25 cellular contexts compared by ENCODE assay signal in genomic region chr9:130295431-130295830, GRCh38. TPM values are rescaled to one million over a fixed set of nuclear protein-coding genes. Genes with fewer than 3 reads are reported as not detected.
DNase-seq lines count a peak whose midpoint lies in the region; ATAC-seq, FAIRE-seq and TF ChIP-seq lines count a peak whose summit lies in the region.
"Had no signal": no experiment of that assay in that cellular context is flagged by ENCODE, and none has a peak within 500 bp of the region (broad histone marks: within the 10 kb centered on the region; RNA-seq: fewer than 3 reads in every experiment).

No MANE protein-coding gene starts in this region.

- TF ChIP-seq CTCF in kidney (IDR thresholded peaks at IDR 0.05; ENCODE audit: borderline replicate concordance, extremely low read depth, insufficient read depth): no peak

- H3K36me3 ChIP-seq in kidney (ENCODE audit: control insufficient read depth in 1 of 2, insufficient read depth in 2 of 2, low read length in 2 of 2) (no peaks in the 10 kb centered on the region), rectal smooth muscle tissue (ENCODE audit: control insufficient read depth, insufficient read depth, low read length) (peaks cover 5% of the 10 kb centered on the region)
- H3K36me3 ChIP-seq: BE2C; BLaER1 treated with 17β-estradiol and CSF1 and Interleukin-3, amounts not matched to agents 10 nM and 100 nM had no signal

- no peaks in the 10 kb centered on the region for H3K27me3 ChIP-seq in rectal smooth muscle tissue (ENCODE audit: control insufficient read depth, insufficient read depth, low read length)
- H3K27me3 ChIP-seq: BE2C had no signal

- H3K4me1 ChIP-seq in kidney (ENCODE audit: control insufficient read depth in 1 of 2, insufficient read depth in 1 of 2, low read depth in 1 of 2, low read length in 2 of 2) (no peaks in the 10 kb centered on the region), rectal smooth muscle tissue (ENCODE audit: control insufficient read depth, insufficient read depth, low read length) (peaks cover 3% of the 10 kb centered on the region)
- H3K4me1 ChIP-seq: A549; BE2C; BLaER1 treated with 17β-estradiol and CSF1 and Interleukin-3, amounts not matched to agents 10 nM and 100 nM had no signal

- DNase-seq in left ventricle myocardium superior (peak; percentile 15), Right ventricle myocardium inferior (ENCODE audit: missing footprints) (no peak), kidney (peak; percentile 45), iPS-NIHi11 (ENCODE audit: low spot score) (no peak)
- no peak for DNase-seq in activated CD4-positive, alpha-beta T cell treated with anti-CD3 and anti-CD28 coated beads, Interleukin-2, amount 50 U/mL, for 48 hours
- DNase-seq: 8988T; ACHN; AML-193; BE2C; CD4-positive, alpha-beta T cell; CD8-positive, alpha-beta memory T cell; DMS 273 treated with DMSO at 0.1 percent for 48 hours; DMS79; EL; GDM1; H9 had no signal

- H3K9ac ChIP-seq in kidney (ENCODE audit: low read length in 2 of 2) (no peak overlapping the region), rectal smooth muscle tissue (ENCODE audit: low read length) (no peak overlapping the region)
- H3K9ac ChIP-seq: BLaER1 treated with 17β-estradiol and CSF1 and Interleukin-3, amounts not matched to agents 10 nM and 100 nM had no signal

- H3K9me3 ChIP-seq in kidney (ENCODE audit: control insufficient read depth in 1 of 2, low read length in 2 of 2): no peaks in the 10 kb centered on the region
- H3K9me3 ChIP-seq: A549; BE2C; BLaER1 treated with 17β-estradiol and CSF1 and Interleukin-3, amounts not matched to agents 10 nM and 100 nM had no signal

- H3K27ac ChIP-seq in kidney (ENCODE audit: low read depth in 2 of 2, low read length in 2 of 2): no peak overlapping the region
- peak overlapping the region; percentile 28 for H3K27ac ChIP-seq in rectal smooth muscle tissue (ENCODE audit: low read depth, low read length)
- H3K27ac ChIP-seq: A549; BLaER1 treated with 17β-estradiol and CSF1 and Interleukin-3, amounts not matched to agents 10 nM and 100 nM had no signal

- no peak for FAIRE-seq in kidney (lab: Jason Lieb, UNC)
- FAIRE-seq: A549, D721Med, GM12878, GM19239 had no signal

- ATAC-seq in left ventricle myocardium superior (no peak), Right ventricle myocardium inferior (no peak)
- ATAC-seq: GM12878, HCT116 had no signal

- H3K4me3 ChIP-seq in kidney (ENCODE audit: low read length in 2 of 2): no peak overlapping the region
- H3K4me3 ChIP-seq in rectal smooth muscle tissue (ENCODE audit: low read length): no peak overlapping the region
- H3K4me3 ChIP-seq: A549; BLaER1 treated with 17β-estradiol and CSF1 and Interleukin-3, amounts not matched to agents 10 nM and 100 nM; GM12878; GM23338 had no signal

- intact Hi-C loops in left ventricle myocardium superior (cut with micrococcal nuclease) (no loop called here), Right ventricle myocardium inferior (cut with DNase I) (no loop called here), kidney (cut with DNase I) (no loop called here)

RNA-seq across cellular contexts. Expression of gene HMCN2, which starts 29.9 kb away (rescaled TPM):
- total RNA-seq in left ventricle myocardium superior (7.3 TPM), Right ventricle myocardium inferior (5.7 TPM), kidney (8.6 TPM)
- 0.99 TPM for polyA plus RNA-seq in kidney (ENCODE audit: insufficient read depth, low read depth, low replicate concordance)
- total RNA-seq: CD4-positive, alpha-beta T cell; CD8-positive, alpha-beta memory T cell; GM12878 had no signal
- polyA plus RNA-seq: CD14-positive monocyte; CD8-positive, alpha-beta memory T cell had no signal

Comparison
In these comparisons a context has a peak if more than half of its experiments do, and no peak if none do; other contexts are left out.
1. DNase-seq: peak in left ventricle myocardium superior (single experiment) and kidney (single experiment); none in Right ventricle myocardium inferior (single experiment), iPS-NIHi11 (single experiment) and activated CD4-positive, alpha-beta T cell treated with anti-CD3 and anti-CD28 coated beads, Interleukin-2, amount 50 U/mL, for 48 hours (0 of 2).